1 cellular context compared by ENCODE assay signal in the genomic region with DNA sequence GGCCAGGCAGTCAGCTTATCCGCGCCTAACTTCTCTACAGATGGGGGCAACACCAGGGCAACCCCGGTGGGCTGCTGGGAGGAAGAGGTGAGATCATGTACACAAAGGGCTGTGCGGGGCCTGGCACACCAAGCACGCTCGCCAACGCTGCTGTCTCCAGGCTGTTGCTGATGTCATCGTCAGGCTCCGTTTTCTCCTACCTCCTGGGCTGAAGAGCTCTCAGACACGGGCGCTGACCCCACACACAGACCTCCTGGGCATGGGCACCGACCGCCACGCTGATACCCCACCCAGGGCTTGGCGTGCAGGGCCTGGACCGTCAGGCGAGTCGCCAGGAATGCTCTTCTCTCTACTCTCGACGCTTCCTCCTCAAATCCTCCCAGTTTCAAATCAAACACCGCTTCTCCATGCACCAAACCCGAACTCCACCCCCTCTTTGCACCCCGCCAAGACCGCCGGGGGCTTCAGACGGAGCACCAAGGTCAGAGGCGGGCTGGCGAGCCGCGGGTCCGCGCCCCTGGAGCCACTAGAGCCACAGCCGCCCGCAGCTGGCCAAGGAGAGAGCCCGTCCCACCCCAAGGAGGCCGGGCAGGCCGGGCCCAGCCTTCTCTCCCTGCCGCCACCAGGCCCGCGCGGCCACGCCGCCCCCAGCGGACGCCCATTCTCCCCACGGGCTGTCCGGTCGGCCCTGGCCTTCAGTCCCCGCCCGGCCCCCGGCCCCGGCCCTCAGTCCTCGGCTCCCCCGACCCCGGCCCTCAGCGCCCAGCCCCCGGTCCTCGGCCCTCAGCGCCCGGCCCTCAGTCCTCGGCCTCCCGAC.
A peak's percentile ranks its signal among the peaks of the same experiment; 100 is the strongest.
TF ChIP-seq lines count a peak whose summit lies in the region.

No MANE protein-coding gene starts in this region.

TF ChIP-seq in IMR-90, 13 proteins besides CTCF, POLR2A, EP300 and RAD21:
- TF ChIP-seq MXI1 (IDR thresholded peaks at IDR 0.05; ENCODE audit: borderline replicate concordance, low read depth, low read length) (peak; percentile 69), CHD1 (IDR thresholded peaks at IDR 0.05; ENCODE audit: low read depth, low read length) (no peak), NFE2L2 (IDR thresholded peaks at IDR 0.05; ENCODE audit: low read depth, low read length) (no peak), BHLHE40 (IDR thresholded peaks at IDR 0.05; ENCODE audit: low read depth, low read length) (peak; percentile 40; the same call in 1 of the 2 replicates)
